In the genomic region with DNA sequence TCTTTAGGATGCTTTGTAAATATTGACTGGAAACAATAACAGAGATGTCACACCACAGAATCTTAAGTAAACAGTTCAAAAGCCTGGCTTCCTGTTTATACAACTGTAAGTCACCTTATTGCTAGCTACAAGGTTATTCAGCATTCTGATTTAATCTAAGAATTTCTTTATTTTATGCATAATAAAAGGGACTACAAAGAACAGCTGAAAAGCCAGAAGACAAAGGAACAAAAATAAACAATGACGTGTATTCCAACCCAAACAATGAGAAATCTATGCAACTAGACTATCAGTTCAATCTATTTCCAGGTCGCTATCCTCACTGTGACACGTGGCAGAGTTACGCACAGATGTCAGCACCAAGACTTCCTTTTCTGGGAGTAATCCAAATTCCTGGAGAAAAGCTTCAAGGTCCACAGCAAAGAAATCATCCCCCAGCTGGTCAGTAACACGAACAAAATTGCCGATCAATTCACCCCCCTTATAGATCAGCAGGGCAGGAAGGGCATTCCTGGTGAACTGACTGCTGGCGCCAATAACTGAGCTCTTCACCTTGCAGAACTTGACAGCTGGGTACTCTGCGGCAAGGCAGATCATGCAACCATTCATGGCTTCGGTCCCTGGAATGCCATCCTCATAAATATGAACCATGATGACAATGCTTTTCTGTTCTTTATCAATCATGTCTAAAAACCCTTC, we compare ENCODE assay signal across 11 cellular contexts. TPM values are rescaled to one million over a fixed set of nuclear protein-coding genes. Genes with fewer than 3 reads are reported as not detected.
A peak's percentile ranks its signal among the peaks of the same experiment; 100 is the strongest.
DNase-seq lines count a peak whose midpoint lies in the region; ATAC-seq and TF ChIP-seq lines count a peak whose summit lies in the region.
"Had no signal": no experiment of that assay in that cellular context is flagged by ENCODE, and none has a peak within 500 bp of the region (broad histone marks: within the 10 kb centered on the region; RNA-seq: fewer than 3 reads in every experiment).

No MANE protein-coding gene starts in this region.

- intact Hi-C loops in sciatic nerve (cut with DNase I): loop anchor here (10.0 kb wide), 1 partner anchor 725 kb away; a partner anchor contains a TSS

- H3K4me1 ChIP-seq in SJSA1 (replicated peaks): peaks cover 15% of the 10 kb centered on the region
- H3K4me1 ChIP-seq: neural progenitor cell had no signal

- H3K27me3 ChIP-seq in SJSA1 (replicated peaks): no peaks in the 10 kb centered on the region
- H3K27me3 ChIP-seq: neural progenitor cell had no signal

- no peak for ATAC-seq in sciatic nerve
- ATAC-seq in HG03139 (IDR thresholded peaks at IDR 0.05; ENCODE audit: unreplicated experiment): no peak
- no peak for ATAC-seq in GM21367 (IDR thresholded peaks at IDR 0.05; ENCODE audit: unreplicated experiment)

- H3K4me3 ChIP-seq in SJSA1 (no peak overlapping the region), fibroblast of villous mesenchyme (ENCODE audit: low read depth, low read length) (no peak overlapping the region)
- H3K4me3 ChIP-seq: neural progenitor cell had no signal

- H3K27ac ChIP-seq in SJSA1: peak overlapping the region; percentile 43; the same call in 1 of the 2 replicates
- H3K27ac ChIP-seq: neural progenitor cell had no signal

- DNase-seq in H4 (ENCODE audit: low spot score) (peak; percentile 32), SJSA1 (ENCODE audit: low read depth in 1 of 2, low spot score in 2 of 2) (peak in 1 of 2 experiments; percentile 42), fibroblast of villous mesenchyme (ENCODE audit: low read depth) (peak; percentile 42), sciatic nerve (ENCODE audit: low spot score) (peak; percentile 15), NOMO-1 treated with dmso at 0.1 percent for 144 hours (lab: John Stamatoyannopoulos, UW; ENCODE audit: unreplicated experiment) (no peak)
- DNase-seq: activated CD8-positive, alpha-beta memory T cell treated with anti-CD3 and anti-CD28 coated beads, Interleukin-2, amount 50 U/mL, for 48 hours; NCI-H748 treated with DMSO at 0.1 percent for 48 hours had no signal

- H3K9me3 ChIP-seq in SJSA1 (replicated peaks): no peaks in the 10 kb centered on the region

- H3K36me3 ChIP-seq in SJSA1: peaks cover 40% of the 10 kb centered on the region

- TF ChIP-seq CTCF in fibroblast of villous mesenchyme (IDR thresholded peaks at IDR 0.05; ENCODE audit: insufficient read depth, low read depth, low read length): no peak

RNA-seq across cellular contexts. Expression of a gene that starts 8.4 kb away (rescaled TPM):
- 32.1 and 34.4 TPM in 2 replicates for total RNA-seq in H4 (2014; rRNA removed; shearing (Covaris generic))
- total RNA-seq in SJSA1 (2014; rRNA removed; shearing (Covaris generic)): 28.4 and 31.1 TPM in 2 replicates
- total RNA-seq in fibroblast of villous mesenchyme (31.6 and 43.6 TPM in 2 replicates), sciatic nerve (21.9 TPM)

RNA-seq across cellular contexts. Expression of a gene that starts 20.0 kb away (rescaled TPM):
- total RNA-seq in H4 (2014; rRNA removed; shearing (Covaris generic)): not detected in 2 replicates
- total RNA-seq in SJSA1 (2014; rRNA removed; shearing (Covaris generic)): not detected in 2 replicates
- total RNA-seq in fibroblast of villous mesenchyme (not detected in 2 replicates), sciatic nerve (not detected)
- total RNA-seq: T-helper 1 cell treated with Interleukin-12 subunit alpha and Interleukin-12 subunit beta and Interleukin-4 antibody, amounts not matched to agents 30 ng/mL and 1 ng/mL, for 36 hours had no signal

RNA-seq across cellular contexts. Expression of a gene that starts 31.2 kb away (rescaled TPM):
- not detected in 2 replicates for total RNA-seq in H4 (2014; rRNA removed; shearing (Covaris generic))
- total RNA-seq in SJSA1 (2014; rRNA removed; shearing (Covaris generic)): not detected in 2 replicates
- total RNA-seq in fibroblast of villous mesenchyme (not detected in 2 replicates), sciatic nerve (not detected)
- total RNA-seq: T-helper 1 cell treated with Interleukin-12 subunit alpha and Interleukin-12 subunit beta and Interleukin-4 antibody, amounts not matched to agents 30 ng/mL and 1 ng/mL, for 36 hours had no signal
